12 cellular contexts compared by ENCODE assay signal in genomic region chr3:171267089-171267488, GRCh38.
DNase-seq lines count a peak whose midpoint lies in the region; ATAC-seq and TF ChIP-seq lines count a peak whose summit lies in the region.
"Had no signal": no experiment of that assay in that cellular context is flagged by ENCODE, and none has a peak within 500 bp of the region (broad histone marks: within the 10 kb centered on the region; RNA-seq: fewer than 3 reads in every experiment).

No MANE protein-coding gene starts in this region.

- WGBS in esophagus muscularis mucosa = 32% methylated on average over 1 of the region's 1 CpG

- H3K36me3 Mint-ChIP-seq in T-helper 17 cell (ENCODE audit: low read depth) = no peaks in the 10 kb centered on the region

- peak overlapping the region; percentile 28 for H3K4me3 Mint-ChIP-seq in T-helper 17 cell
- H3K4me3 Mint-ChIP-seq: dendritic cell treated with granulocyte-macrophage colony-stimulating factor and Interleukin-4, amounts not matched to agents 40 ng/mL and 50 ng/mL, for 4 days had no signal

- H3K4me3 ChIP-seq in right atrium auricular region = no peak overlapping the region
- no peak overlapping the region for H3K4me3 ChIP-seq in esophagus muscularis mucosa
- no peak overlapping the region for H3K4me3 ChIP-seq in tibial artery
- H3K4me3 ChIP-seq: SJCRH30 had no signal

- no peaks in the 10 kb centered on the region for H3K36me3 ChIP-seq in right atrium auricular region
- no peaks in the 10 kb centered on the region for H3K36me3 ChIP-seq in esophagus muscularis mucosa
- H3K36me3 ChIP-seq in tibial artery = no peaks in the 10 kb centered on the region
- H3K36me3 ChIP-seq: BE2C, SJCRH30 had no signal

- peaks cover 0 to 30% of the 10 kb centered on the region in 2 donors for H3K4me1 ChIP-seq in right atrium auricular region
- H3K4me1 ChIP-seq in esophagus muscularis mucosa = peaks cover 25 to 69% (median 56%) of the 10 kb centered on the region in 4 donors
- peaks cover 0 to 45% (median 27%) of the 10 kb centered on the region in 4 donors for H3K4me1 ChIP-seq in tibial artery
- H3K4me1 ChIP-seq: SJCRH30 had no signal

- TF ChIP-seq EP300 in esophagus muscularis mucosa (IDR thresholded peaks at IDR 0.05) = no peak

- DNase-seq in left ventricle myocardium superior (no peak), right atrium auricular region (ENCODE audit: low spot score) (no peak), T-helper 17 cell (no peak), esophagus muscularis mucosa (ENCODE audit: extremely low spot score) (no peak), tibial artery (no peak), NCI-H1436 treated with DMSO at 0.1 percent for 48 hours (lab: John Stamatoyannopoulos, UW) (no peak), dedifferentiated amniotic fluid mesenchymal stem cell (ENCODE audit: extremely low spot score) (no peak)
- DNase-seq: BE2C, NCI-H1092, SJCRH30 had no signal

- no peak for TF ChIP-seq POLR2A in esophagus muscularis mucosa (IDR thresholded peaks at IDR 0.05; ENCODE audit: low read depth)

- peak overlapping the region; percentile 87 for H3K27ac Mint-ChIP-seq in T-helper 17 cell

- H3K27ac ChIP-seq in right atrium auricular region (no peak overlapping the region), esophagus muscularis mucosa (replicated peaks in 1 of 4) (peak overlapping the region; percentile 3 to 57 (median 42)), tibial artery (peak overlapping the region; percentile 17 to 50)
- H3K27ac ChIP-seq: SJCRH30 had no signal

- ATAC-seq in left ventricle myocardium superior = peak; percentile 48
- peak; percentile 48 for ATAC-seq in T-helper 17 cell
- no peak for ATAC-seq in HG03457 (IDR thresholded peaks at IDR 0.05; ENCODE audit: unreplicated experiment)

- H3K4me1 Mint-ChIP-seq in T-helper 17 cell = peaks cover 53% of the 10 kb centered on the region

- H3K27me3 ChIP-seq in right atrium auricular region (no peaks in the 10 kb centered on the region), esophagus muscularis mucosa (no peaks in the 10 kb centered on the region), tibial artery (no peaks in the 10 kb centered on the region)
- H3K27me3 ChIP-seq: BE2C, SJCRH30 had no signal

- H3K27me3 Mint-ChIP-seq in T-helper 17 cell = no peaks in the 10 kb centered on the region
- H3K27me3 Mint-ChIP-seq: dendritic cell treated with granulocyte-macrophage colony-stimulating factor and Interleukin-4, amounts not matched to agents 40 ng/mL and 50 ng/mL, for 4 days had no signal

- TF ChIP-seq CTCF in right atrium auricular region (IDR thresholded peaks at IDR 0.05) (no peak), esophagus muscularis mucosa (IDR thresholded peaks at IDR 0.05) (no peak), tibial artery (IDR thresholded peaks at IDR 0.05) (no peak)

- intact Hi-C loops in left ventricle myocardium superior (cut with micrococcal nuclease) (no loop called here), esophagus muscularis mucosa (cut with DNase I) (loop anchor here (10.0 kb wide), 1 partner anchor 188 kb away; no protein-coding TSS in a partner anchor), tibial artery (cut with DNase I; ENCODE audit: low total_unique reads) (no loop called here)

- no peaks in the 10 kb centered on the region for H3K9me3 ChIP-seq in right atrium auricular region
- no peaks in the 10 kb centered on the region for H3K9me3 ChIP-seq in T-helper 17 cell (ENCODE audit: control insufficient read depth, low read length, poor library complexity, severe bottlenecking)
- H3K9me3 ChIP-seq in esophagus muscularis mucosa = no peaks in the 10 kb centered on the region
- H3K9me3 ChIP-seq in tibial artery = no peaks in the 10 kb centered on the region
- H3K9me3 ChIP-seq: BE2C, SJCRH30 had no signal

Comparison
In these comparisons a context has a peak if more than half of its experiments do, and no peak if none do; other contexts are left out.
1. H3K27ac ChIP-seq: peak in esophagus muscularis mucosa (4 of 4) and tibial artery (2 of 2); none in right atrium auricular region (0 of 2).